Comparison of ENCODE assay signal across 13 cellular contexts in genomic region chr15:89116404-89116803, GRCh38. TPM values are rescaled to one million over a fixed set of nuclear protein-coding genes. Genes with fewer than 3 reads are reported as not detected.
A peak's percentile ranks its signal among the peaks of the same experiment; 100 is the strongest.
DNase-seq lines count a peak whose midpoint lies in the region; ATAC-seq, FAIRE-seq and TF ChIP-seq lines count a peak whose summit lies in the region.
"Had no signal": no experiment of that assay in that cellular context is flagged by ENCODE, and none has a peak within 500 bp of the region (broad histone marks: within the 10 kb centered on the region; RNA-seq: fewer than 3 reads in every experiment).

No MANE protein-coding gene starts in this region.

- POLR2A ChIA-PET in WTC11 (lab: Charles Lee) = no interaction called here
- POLR2A ChIA-PET in naive thymus-derived CD8-positive, alpha-beta T cell (lab: Charles Lee) = no interaction called here

- TF ChIP-seq CTCF in WTC11 (IDR thresholded peaks at IDR 0.05) (no peak), transverse colon (IDR thresholded peaks at IDR 0.05) (no peak)

- H3K4me1 Mint-ChIP-seq in WTC11 = peaks cover 59% of the 10 kb centered on the region
- peaks cover 5% of the 10 kb centered on the region for H3K4me1 Mint-ChIP-seq in activated T-cell treated with anti-CD3 and anti-CD28 coated beads, Interleukin-2, amount 50 U/mL, for 72 hours (ENCODE audit: low read depth)
- H3K4me1 Mint-ChIP-seq in naive thymus-derived CD8-positive, alpha-beta T cell = peaks cover 6 to 23% (median 13%) of the 10 kb centered on the region in 4 donors

- H3K27me3 ChIP-seq in transverse colon = no peaks in the 10 kb centered on the region

- H3K4me3 ChIP-seq in transverse colon = no peak overlapping the region

- H3K4me3 Mint-ChIP-seq in WTC11 = peak overlapping the region; percentile 20; the same call in 1 of the 2 replicates
- H3K4me3 Mint-ChIP-seq in activated T-cell treated with anti-CD3 and anti-CD28 coated beads, Interleukin-2, amount 50 U/mL, for 72 hours = no peak overlapping the region
- no peak overlapping the region for H3K4me3 Mint-ChIP-seq in naive thymus-derived CD8-positive, alpha-beta T cell
- H3K4me3 Mint-ChIP-seq: activated naive CD8-positive, alpha-beta T cell treated with anti-CD3 and anti-CD28 coated beads, Interleukin-2, amount 10 ng/mL, durations not matched to agents 7 days and 5 days; nephron had no signal

- no peak for TF ChIP-seq EP300 in transverse colon (IDR thresholded peaks at IDR 0.05; ENCODE audit: low read depth)

- intact Hi-C loops in transverse colon (cut with DNase I; ENCODE audit: low total_unique reads) = no loop called here

- 40 to 77% methylated on average over 2 to 7 of the region's 7 CpGs for WGBS in transverse colon (ENCODE audit: low coverage in 1 of 2), 2 donors

- TF ChIP-seq POLR2A in transverse colon (IDR thresholded peaks at IDR 0.05) (no peak), GM18505 (IDR thresholded peaks at IDR 0.05; ENCODE audit: borderline replicate concordance, extremely low read depth, insufficient read depth, insufficient read length) (no peak)

- CTCF ChIA-PET in WTC11 (lab: Charles Lee) = interaction anchor here (0.5 to 2.9 kb wide), 5 partner anchors 13 to 122 kb away, joined by 6 to 30 read pairs (median 13); partner anchors contain the start of gene ABHD2

- no peaks in the 10 kb centered on the region for H3K9me3 Mint-ChIP-seq in WTC11
- H3K9me3 Mint-ChIP-seq in activated T-cell treated with anti-CD3 and anti-CD28 coated beads, Interleukin-2, amount 50 U/mL, for 72 hours = no peaks in the 10 kb centered on the region
- no peaks in the 10 kb centered on the region for H3K9me3 Mint-ChIP-seq in naive thymus-derived CD8-positive, alpha-beta T cell
- H3K9me3 Mint-ChIP-seq: activated naive CD8-positive, alpha-beta T cell treated with anti-CD3 and anti-CD28 coated beads, Interleukin-2, amount 10 ng/mL, durations not matched to agents 7 days and 5 days; nephron had no signal

- FAIRE-seq in islet of Langerhans (lab: Jason Lieb, UNC) = peak; percentile 5
- FAIRE-seq: G401.6 had no signal

- no peaks in the 10 kb centered on the region for H3K9me3 ChIP-seq in transverse colon

- ATAC-seq in WTC11 (no peak), GM18505 (IDR thresholded peaks at IDR 0.05; ENCODE audit: unreplicated experiment) (no peak)
- no peak for ATAC-seq in activated T-cell treated with anti-CD3 and anti-CD28 coated beads, Interleukin-2, amount 50 U/mL, for 72 hours (replicated peaks in 1 of 2)
- ATAC-seq in naive thymus-derived CD8-positive, alpha-beta T cell = no peak

- peaks cover 48 to 95% (median 80%) of the 10 kb centered on the region in 4 donors for H3K4me1 ChIP-seq in transverse colon

- H3K27me3 Mint-ChIP-seq in WTC11 (ENCODE audit: low read depth) = no peaks in the 10 kb centered on the region; the same call in 1 of the 2 replicates
- no peaks in the 10 kb centered on the region for H3K27me3 Mint-ChIP-seq in activated T-cell treated with anti-CD3 and anti-CD28 coated beads, Interleukin-2, amount 50 U/mL, for 72 hours (ENCODE audit: low read depth)
- no peaks in the 10 kb centered on the region for H3K27me3 Mint-ChIP-seq in naive thymus-derived CD8-positive, alpha-beta T cell
- H3K27me3 Mint-ChIP-seq: activated naive CD8-positive, alpha-beta T cell treated with anti-CD3 and anti-CD28 coated beads, Interleukin-2, amount 10 ng/mL, durations not matched to agents 7 days and 5 days had no signal

- in situ Hi-C loops in transverse colon (cut with MboI; ENCODE audit: low pct_ligation_motif_present in 1 of 4, low pct_unique_long_range_greater_than_20kb in 1 of 4, low sequenced_read_pairs in 3 of 4) = no loop called here

- DNase-seq in NCI-H1417 treated with DMSO at 0.1 percent for 48 hours (lab: John Stamatoyannopoulos, UW) (peak; percentile 49), WTC11 (ENCODE audit: low spot score) (no peak), transverse colon (no peak), AG08396 (ENCODE audit: low spot score) (no peak)
- DNase-seq in activated T-cell treated with anti-CD3 and anti-CD28 coated beads, Interleukin-2, amount 50 U/mL, for 72 hours = no peak
- DNase-seq in naive thymus-derived CD8-positive, alpha-beta T cell = no peak
- DNase-seq: activated CD4-positive, alpha-beta T cell treated with anti-CD3 and anti-CD28 coated beads for 1 hour; activated naive CD8-positive, alpha-beta T cell treated with anti-CD3 and anti-CD28 coated beads, Interleukin-2, amount 10 ng/mL, durations not matched to agents 7 days and 5 days; OCI-M1 had no signal

- peaks cover 12% of the 10 kb centered on the region for H3K36me3 Mint-ChIP-seq in WTC11
- peaks cover 3 to 6% of the 10 kb centered on the region in 2 donors for H3K36me3 Mint-ChIP-seq in activated T-cell treated with anti-CD3 and anti-CD28 coated beads, Interleukin-2, amount 50 U/mL, for 72 hours (ENCODE audit: insufficient read depth in 2 of 2)
- H3K36me3 Mint-ChIP-seq in naive thymus-derived CD8-positive, alpha-beta T cell = peaks cover 5 to 80% (median 19%) of the 10 kb centered on the region in 3 donors

- H3K27ac Mint-ChIP-seq in WTC11 = peak overlapping the region; percentile 100
- H3K27ac Mint-ChIP-seq in activated T-cell treated with anti-CD3 and anti-CD28 coated beads, Interleukin-2, amount 50 U/mL, for 72 hours = no peak overlapping the region
- peak overlapping the region in 3 of 10 donors; percentile 46 to 65 (median 51) for H3K27ac Mint-ChIP-seq in naive thymus-derived CD8-positive, alpha-beta T cell
- H3K27ac Mint-ChIP-seq: activated naive CD8-positive, alpha-beta T cell treated with anti-CD3 and anti-CD28 coated beads, Interleukin-2, amount 10 ng/mL, durations not matched to agents 7 days and 5 days; nephron had no signal

- H3K36me3 ChIP-seq in transverse colon = peaks cover 0 to 6% (median 0%) of the 10 kb centered on the region in 4 donors

- peak overlapping the region; percentile 58 to 87 (median 80) for H3K27ac ChIP-seq in transverse colon

TF ChIP-seq in WTC11, 78 proteins besides CTCF, POLR2A, EP300 and RAD21:
- TF ChIP-seq ZNF121 (CRISPR knock-in tag; IDR thresholded peaks at IDR 0.05) (no peak), RELA (CRISPR knock-in tag; IDR thresholded peaks at IDR 0.05; ENCODE audit: borderline replicate concordance) (no peak), ZNF219 (CRISPR knock-in tag; IDR thresholded peaks at IDR 0.05; ENCODE audit: borderline replicate concordance) (no peak), CBFB (CRISPR knock-in tag; IDR thresholded peaks at IDR 0.05; ENCODE audit: low read depth) (no peak), SOX15 (CRISPR knock-in tag; IDR thresholded peaks at IDR 0.05) (no peak), ZNF232 (CRISPR knock-in tag; IDR thresholded peaks at IDR 0.05) (no peak), FOXK1 (CRISPR knock-in tag; IDR thresholded peaks at IDR 0.05) (no peak), MYBL2 (CRISPR knock-in tag; IDR thresholded peaks at IDR 0.05) (no peak), CREB1 (CRISPR knock-in tag; IDR thresholded peaks at IDR 0.05) (no peak)
- TF ChIP-seq, protein P1, sequence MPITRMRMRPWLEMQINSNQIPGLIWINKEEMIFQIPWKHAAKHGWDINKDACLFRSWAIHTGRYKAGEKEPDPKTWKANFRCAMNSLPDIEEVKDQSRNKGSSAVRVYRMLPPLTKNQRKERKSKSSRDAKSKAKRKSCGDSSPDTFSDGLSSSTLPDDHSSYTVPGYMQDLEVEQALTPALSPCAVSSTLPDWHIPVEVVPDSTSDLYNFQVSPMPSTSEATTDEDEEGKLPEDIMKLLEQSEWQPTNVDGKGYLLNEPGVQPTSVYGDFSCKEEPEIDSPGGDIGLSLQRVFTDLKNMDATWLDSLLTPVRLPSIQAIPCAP (CRISPR knock-in tag; IDR thresholded peaks at IDR 0.05) = no peak
- TF ChIP-seq, protein P2, sequence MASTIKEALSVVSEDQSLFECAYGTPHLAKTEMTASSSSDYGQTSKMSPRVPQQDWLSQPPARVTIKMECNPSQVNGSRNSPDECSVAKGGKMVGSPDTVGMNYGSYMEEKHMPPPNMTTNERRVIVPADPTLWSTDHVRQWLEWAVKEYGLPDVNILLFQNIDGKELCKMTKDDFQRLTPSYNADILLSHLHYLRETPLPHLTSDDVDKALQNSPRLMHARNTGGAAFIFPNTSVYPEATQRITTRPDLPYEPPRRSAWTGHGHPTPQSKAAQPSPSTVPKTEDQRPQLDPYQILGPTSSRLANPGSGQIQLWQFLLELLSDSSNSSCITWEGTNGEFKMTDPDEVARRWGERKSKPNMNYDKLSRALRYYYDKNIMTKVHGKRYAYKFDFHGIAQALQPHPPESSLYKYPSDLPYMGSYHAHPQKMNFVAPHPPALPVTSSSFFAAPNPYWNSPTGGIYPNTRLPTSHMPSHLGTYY (CRISPR knock-in tag; IDR thresholded peaks at IDR 0.05) = no peak
- TF ChIP-seq, protein P3, sequence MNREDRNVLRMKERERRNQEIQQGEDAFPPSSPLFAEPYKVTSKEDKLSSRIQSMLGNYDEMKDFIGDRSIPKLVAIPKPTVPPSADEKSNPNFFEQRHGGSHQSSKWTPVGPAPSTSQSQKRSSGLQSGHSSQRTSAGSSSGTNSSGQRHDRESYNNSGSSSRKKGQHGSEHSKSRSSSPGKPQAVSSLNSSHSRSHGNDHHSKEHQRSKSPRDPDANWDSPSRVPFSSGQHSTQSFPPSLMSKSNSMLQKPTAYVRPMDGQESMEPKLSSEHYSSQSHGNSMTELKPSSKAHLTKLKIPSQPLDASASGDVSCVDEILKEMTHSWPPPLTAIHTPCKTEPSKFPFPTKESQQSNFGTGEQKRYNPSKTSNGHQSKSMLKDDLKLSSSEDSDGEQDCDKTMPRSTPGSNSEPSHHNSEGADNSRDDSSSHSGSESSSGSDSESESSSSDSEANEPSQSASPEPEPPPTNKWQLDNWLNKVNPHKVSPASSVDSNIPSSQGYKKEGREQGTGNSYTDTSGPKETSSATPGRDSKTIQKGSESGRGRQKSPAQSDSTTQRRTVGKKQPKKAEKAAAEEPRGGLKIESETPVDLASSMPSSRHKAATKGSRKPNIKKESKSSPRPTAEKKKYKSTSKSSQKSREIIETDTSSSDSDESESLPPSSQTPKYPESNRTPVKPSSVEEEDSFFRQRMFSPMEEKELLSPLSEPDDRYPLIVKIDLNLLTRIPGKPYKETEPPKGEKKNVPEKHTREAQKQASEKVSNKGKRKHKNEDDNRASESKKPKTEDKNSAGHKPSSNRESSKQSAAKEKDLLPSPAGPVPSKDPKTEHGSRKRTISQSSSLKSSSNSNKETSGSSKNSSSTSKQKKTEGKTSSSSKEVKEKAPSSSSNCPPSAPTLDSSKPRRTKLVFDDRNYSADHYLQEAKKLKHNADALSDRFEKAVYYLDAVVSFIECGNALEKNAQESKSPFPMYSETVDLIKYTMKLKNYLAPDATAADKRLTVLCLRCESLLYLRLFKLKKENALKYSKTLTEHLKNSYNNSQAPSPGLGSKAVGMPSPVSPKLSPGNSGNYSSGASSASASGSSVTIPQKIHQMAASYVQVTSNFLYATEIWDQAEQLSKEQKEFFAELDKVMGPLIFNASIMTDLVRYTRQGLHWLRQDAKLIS (CRISPR knock-in tag; IDR thresholded peaks at IDR 0.05; ENCODE audit: borderline replicate concordance) = no peak

RNA-seq across cellular contexts. Expression of gene ABHD2, which starts 28.1 kb away (rescaled TPM):
- total RNA-seq in WTC11 (2021) (26.2 to 29.7 TPM (median 29.5 TPM) in 3 replicates), transverse colon (10 to 100 TPM; 37.8 to 81.5 (median 58.3) TPM)
- total RNA-seq in activated T-cell treated with anti-CD3 and anti-CD28 coated beads, Interleukin-2, amount 50 U/mL, for 72 hours = 10 to 100 TPM; 36.8 to 44.1 TPM
- 10 to 100 TPM; 47.6 to 49.9 TPM for total RNA-seq in naive thymus-derived CD8-positive, alpha-beta T cell
- polyA plus RNA-seq in naive thymus-derived CD8-positive, alpha-beta T cell = 10 to 100 TPM; 14.0 to 17.1 (median 15.0) TPM
